ENCODE assay signal across 1 cellular context in genomic region chr10:3807221-3807927, GRCh38.
TF ChIP-seq lines count a peak whose summit lies in the region.

No MANE protein-coding gene starts in this region.

TF ChIP-seq in GM23338, 12 proteins besides CTCF, POLR2A, EP300 and RAD21 (continued from another document):
- TF ChIP-seq ZNF462 (CRISPR knock-in tag; IDR thresholded peaks at IDR 0.05), result no peak
- no peak for TF ChIP-seq NANOG (IDR thresholded peaks at IDR 0.05; ENCODE audit: borderline replicate concordance)
- no peak for TF ChIP-seq STAT1 (IDR thresholded peaks at IDR 0.05; ENCODE audit: unreplicated experiment)
- TF ChIP-seq EZH2phosphoT487 (IDR thresholded peaks at IDR 0.05; ENCODE audit: unreplicated experiment), result no peak
- TF ChIP-seq ZNF114 (CRISPR knock-in tag; IDR thresholded peaks at IDR 0.05), result no peak
- no peak for TF ChIP-seq EZH2 (IDR thresholded peaks at IDR 0.05; ENCODE audit: low read depth, unreplicated experiment)
